ENCODE assay signal across 2 cellular contexts in the genomic region with DNA sequence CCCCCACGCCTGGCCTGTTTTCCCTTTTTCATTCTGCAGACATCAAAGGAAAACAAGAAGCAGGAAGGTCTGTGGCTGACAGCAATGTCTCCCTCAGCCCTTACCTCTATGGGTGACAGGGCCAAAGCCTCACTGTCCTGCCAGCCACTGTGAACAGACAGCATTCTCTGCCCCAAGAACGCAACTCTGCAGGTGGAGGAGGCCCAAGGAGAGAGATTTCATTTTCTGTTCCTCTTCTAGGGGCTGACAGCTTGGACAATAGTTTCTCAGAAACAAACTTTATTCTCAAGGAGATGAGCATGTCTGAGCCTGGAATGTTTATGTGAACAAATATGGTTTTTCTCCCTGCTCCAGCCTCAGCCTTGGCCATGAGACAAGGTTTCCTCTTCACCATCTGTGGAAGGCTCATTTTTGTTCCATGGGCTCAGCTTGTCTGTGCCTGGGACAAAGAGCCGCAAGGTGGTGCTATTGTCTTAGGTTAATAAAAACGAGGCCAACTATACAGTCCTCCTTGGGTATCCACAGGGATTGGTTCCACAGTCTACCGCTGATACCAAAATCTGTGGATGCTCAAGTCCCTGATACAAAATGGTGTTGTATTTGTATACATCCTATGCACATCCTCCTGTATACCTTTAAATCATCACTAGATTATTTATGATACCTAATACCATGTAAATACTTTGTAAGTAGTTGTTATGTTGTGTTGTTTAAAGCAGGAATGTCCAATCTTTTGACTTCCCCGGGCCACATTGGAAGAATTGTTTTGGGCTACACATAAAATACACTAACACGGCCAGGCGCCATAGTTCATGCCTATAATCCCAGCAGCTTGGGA.
TF ChIP-seq lines count a peak whose summit lies in the region.

No MANE protein-coding gene starts in this region.

TF ChIP-seq in WTC11, 78 proteins besides CTCF, POLR2A, EP300 and RAD21 (continues in another document):
- TF ChIP-seq, protein P1, sequence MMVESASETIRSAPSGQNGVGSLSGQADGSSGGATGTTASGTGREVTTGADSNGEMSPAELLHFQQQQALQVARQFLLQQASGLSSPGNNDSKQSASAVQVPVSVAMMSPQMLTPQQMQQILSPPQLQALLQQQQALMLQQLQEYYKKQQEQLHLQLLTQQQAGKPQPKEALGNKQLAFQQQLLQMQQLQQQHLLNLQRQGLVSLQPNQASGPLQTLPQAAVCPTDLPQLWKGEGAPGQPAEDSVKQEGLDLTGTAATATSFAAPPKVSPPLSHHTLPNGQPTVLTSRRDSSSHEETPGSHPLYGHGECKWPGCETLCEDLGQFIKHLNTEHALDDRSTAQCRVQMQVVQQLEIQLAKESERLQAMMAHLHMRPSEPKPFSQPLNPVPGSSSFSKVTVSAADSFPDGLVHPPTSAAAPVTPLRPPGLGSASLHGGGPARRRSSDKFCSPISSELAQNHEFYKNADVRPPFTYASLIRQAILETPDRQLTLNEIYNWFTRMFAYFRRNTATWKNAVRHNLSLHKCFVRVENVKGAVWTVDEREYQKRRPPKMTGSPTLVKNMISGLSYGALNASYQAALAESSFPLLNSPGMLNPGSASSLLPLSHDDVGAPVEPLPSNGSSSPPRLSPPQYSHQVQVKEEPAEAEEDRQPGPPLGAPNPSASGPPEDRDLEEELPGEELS (CRISPR knock-in tag; IDR thresholded peaks at IDR 0.05): no peak
- TF ChIP-seq, protein P2, sequence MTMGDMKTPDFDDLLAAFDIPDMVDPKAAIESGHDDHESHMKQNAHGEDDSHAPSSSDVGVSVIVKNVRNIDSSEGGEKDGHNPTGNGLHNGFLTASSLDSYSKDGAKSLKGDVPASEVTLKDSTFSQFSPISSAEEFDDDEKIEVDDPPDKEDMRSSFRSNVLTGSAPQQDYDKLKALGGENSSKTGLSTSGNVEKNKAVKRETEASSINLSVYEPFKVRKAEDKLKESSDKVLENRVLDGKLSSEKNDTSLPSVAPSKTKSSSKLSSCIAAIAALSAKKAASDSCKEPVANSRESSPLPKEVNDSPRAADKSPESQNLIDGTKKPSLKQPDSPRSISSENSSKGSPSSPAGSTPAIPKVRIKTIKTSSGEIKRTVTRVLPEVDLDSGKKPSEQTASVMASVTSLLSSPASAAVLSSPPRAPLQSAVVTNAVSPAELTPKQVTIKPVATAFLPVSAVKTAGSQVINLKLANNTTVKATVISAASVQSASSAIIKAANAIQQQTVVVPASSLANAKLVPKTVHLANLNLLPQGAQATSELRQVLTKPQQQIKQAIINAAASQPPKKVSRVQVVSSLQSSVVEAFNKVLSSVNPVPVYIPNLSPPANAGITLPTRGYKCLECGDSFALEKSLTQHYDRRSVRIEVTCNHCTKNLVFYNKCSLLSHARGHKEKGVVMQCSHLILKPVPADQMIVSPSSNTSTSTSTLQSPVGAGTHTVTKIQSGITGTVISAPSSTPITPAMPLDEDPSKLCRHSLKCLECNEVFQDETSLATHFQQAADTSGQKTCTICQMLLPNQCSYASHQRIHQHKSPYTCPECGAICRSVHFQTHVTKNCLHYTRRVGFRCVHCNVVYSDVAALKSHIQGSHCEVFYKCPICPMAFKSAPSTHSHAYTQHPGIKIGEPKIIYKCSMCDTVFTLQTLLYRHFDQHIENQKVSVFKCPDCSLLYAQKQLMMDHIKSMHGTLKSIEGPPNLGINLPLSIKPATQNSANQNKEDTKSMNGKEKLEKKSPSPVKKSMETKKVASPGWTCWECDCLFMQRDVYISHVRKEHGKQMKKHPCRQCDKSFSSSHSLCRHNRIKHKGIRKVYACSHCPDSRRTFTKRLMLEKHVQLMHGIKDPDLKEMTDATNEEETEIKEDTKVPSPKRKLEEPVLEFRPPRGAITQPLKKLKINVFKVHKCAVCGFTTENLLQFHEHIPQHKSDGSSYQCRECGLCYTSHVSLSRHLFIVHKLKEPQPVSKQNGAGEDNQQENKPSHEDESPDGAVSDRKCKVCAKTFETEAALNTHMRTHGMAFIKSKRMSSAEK (CRISPR knock-in tag; IDR thresholded peaks at IDR 0.05; ENCODE audit: borderline replicate concordance): no peak
- no peak for TF ChIP-seq ZBTB21 (CRISPR knock-in tag; IDR thresholded peaks at IDR 0.05; ENCODE audit: borderline replicate concordance)
- TF ChIP-seq MXD4 (CRISPR knock-in tag; IDR thresholded peaks at IDR 0.05; ENCODE audit: borderline replicate concordance): no peak
- TF ChIP-seq, protein P3, sequence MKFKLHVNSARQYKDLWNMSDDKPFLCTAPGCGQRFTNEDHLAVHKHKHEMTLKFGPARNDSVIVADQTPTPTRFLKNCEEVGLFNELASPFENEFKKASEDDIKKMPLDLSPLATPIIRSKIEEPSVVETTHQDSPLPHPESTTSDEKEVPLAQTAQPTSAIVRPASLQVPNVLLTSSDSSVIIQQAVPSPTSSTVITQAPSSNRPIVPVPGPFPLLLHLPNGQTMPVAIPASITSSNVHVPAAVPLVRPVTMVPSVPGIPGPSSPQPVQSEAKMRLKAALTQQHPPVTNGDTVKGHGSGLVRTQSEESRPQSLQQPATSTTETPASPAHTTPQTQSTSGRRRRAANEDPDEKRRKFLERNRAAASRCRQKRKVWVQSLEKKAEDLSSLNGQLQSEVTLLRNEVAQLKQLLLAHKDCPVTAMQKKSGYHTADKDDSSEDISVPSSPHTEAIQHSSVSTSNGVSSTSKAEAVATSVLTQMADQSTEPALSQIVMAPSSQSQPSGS (CRISPR knock-in tag; IDR thresholded peaks at IDR 0.05; ENCODE audit: borderline replicate concordance, low read depth): no peak
- TF ChIP-seq, protein P4, sequence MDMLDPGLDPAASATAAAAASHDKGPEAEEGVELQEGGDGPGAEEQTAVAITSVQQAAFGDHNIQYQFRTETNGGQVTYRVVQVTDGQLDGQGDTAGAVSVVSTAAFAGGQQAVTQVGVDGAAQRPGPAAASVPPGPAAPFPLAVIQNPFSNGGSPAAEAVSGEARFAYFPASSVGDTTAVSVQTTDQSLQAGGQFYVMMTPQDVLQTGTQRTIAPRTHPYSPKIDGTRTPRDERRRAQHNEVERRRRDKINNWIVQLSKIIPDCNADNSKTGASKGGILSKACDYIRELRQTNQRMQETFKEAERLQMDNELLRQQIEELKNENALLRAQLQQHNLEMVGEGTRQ (CRISPR knock-in tag; IDR thresholded peaks at IDR 0.05): no peak
- TF ChIP-seq SP1 (CRISPR knock-in tag; conservative IDR thresholded peaks at IDR 0.05): no peak
- no peak for TF ChIP-seq MYBL2 (CRISPR knock-in tag; IDR thresholded peaks at IDR 0.05)
- TF ChIP-seq CBFB (CRISPR knock-in tag; IDR thresholded peaks at IDR 0.05; ENCODE audit: low read depth): no peak
- no peak for TF ChIP-seq ZNF423 (CRISPR knock-in tag; IDR thresholded peaks at IDR 0.05)
- no peak for TF ChIP-seq ZNF396 (CRISPR knock-in tag; IDR thresholded peaks at IDR 0.05; ENCODE audit: borderline replicate concordance)
- TF ChIP-seq, protein P5, sequence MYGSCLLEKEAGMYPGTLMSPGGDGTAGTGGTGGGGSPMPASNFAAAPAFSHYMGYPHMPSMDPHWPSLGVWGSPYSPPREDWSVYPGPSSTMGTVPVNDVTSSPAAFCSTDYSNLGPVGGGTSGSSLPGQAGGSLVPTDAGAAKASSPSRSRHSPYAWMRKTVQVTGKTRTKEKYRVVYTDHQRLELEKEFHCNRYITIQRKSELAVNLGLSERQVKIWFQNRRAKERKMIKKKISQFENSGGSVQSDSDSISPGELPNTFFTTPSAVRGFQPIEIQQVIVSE (CRISPR knock-in tag; IDR thresholded peaks at IDR 0.05; ENCODE audit: borderline replicate concordance): no peak
- TF ChIP-seq, protein P6, sequence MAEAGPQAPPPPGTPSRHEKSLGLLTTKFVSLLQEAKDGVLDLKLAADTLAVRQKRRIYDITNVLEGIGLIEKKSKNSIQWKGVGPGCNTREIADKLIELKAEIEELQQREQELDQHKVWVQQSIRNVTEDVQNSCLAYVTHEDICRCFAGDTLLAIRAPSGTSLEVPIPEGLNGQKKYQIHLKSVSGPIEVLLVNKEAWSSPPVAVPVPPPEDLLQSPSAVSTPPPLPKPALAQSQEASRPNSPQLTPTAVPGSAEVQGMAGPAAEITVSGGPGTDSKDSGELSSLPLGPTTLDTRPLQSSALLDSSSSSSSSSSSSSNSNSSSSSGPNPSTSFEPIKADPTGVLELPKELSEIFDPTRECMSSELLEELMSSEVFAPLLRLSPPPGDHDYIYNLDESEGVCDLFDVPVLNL (CRISPR knock-in tag; IDR thresholded peaks at IDR 0.05; ENCODE audit: borderline replicate concordance, low read depth): no peak

TF ChIP-seq in endothelial cell of umbilical vein, 7 proteins besides CTCF, POLR2A, EP300 and RAD21:
- TF ChIP-seq POLR2AphosphoS5 (IDR thresholded peaks at IDR 0.05; ENCODE audit: insufficient read depth, low read depth, low read length) (no peak), GATA2 (IDR thresholded peaks at IDR 0.05; ENCODE audit: insufficient read depth, insufficient read length, low read depth, low read length) (no peak), FOS (IDR thresholded peaks at IDR 0.05; ENCODE audit: borderline replicate concordance, insufficient read depth, low read length) (no peak), EZH2 (IDR thresholded peaks at IDR 0.05; ENCODE audit: borderline replicate concordance, low read depth, low read length, severe bottlenecking) (no peak), JUN (IDR thresholded peaks at IDR 0.05; ENCODE audit: borderline replicate concordance, insufficient read depth, insufficient read length, low read depth) (no peak), MYC (IDR thresholded peaks at IDR 0.05; ENCODE audit: low read depth, low read length) (no peak)
- TF ChIP-seq, protein P7, sequence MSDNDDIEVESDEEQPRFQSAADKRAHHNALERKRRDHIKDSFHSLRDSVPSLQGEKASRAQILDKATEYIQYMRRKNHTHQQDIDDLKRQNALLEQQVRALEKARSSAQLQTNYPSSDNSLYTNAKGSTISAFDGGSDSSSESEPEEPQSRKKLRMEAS (IDR thresholded peaks at IDR 0.05; ENCODE audit: insufficient read depth, insufficient read length): no peak
